ENCODE assay signal across 8 cellular contexts in genomic region chr10:44030132-44030531, GRCh38.
A peak's percentile ranks its signal among the peaks of the same experiment; 100 is the strongest.
DNase-seq lines count a peak whose midpoint lies in the region; ATAC-seq and TF ChIP-seq lines count a peak whose summit lies in the region.

No MANE protein-coding gene starts in this region.

- H3K4me3 ChIP-seq in A673 (ENCODE audit: low read depth, low read length, poor library complexity, severe bottlenecking), result no peak overlapping the region

- no peak overlapping the region for H3K4me3 Mint-ChIP-seq in activated naive CD8-positive, alpha-beta T cell treated with anti-CD3 and anti-CD28 coated beads, Interleukin-2, amount 50 U/mL, for 24 hours

- CTCF ChIA-PET in A673 (lab: Charles Lee), result no interaction called here

- no peaks in the 10 kb centered on the region for H3K9me3 Mint-ChIP-seq in activated naive CD8-positive, alpha-beta T cell treated with anti-CD3 and anti-CD28 coated beads, Interleukin-2, amount 50 U/mL, for 24 hours

- POLR2A ChIA-PET in A673 (lab: Charles Lee; ENCODE audit: low non-redundant PET), result no interaction called here

- intact Hi-C loops in A673 (cut with micrococcal nuclease; ENCODE audit: unreplicated experiment) (no loop called here), posterior vena cava (cut with DNase I) (no loop called here), head of caudate nucleus (cut with DNase I) (no loop called here)

- H3K27me3 ChIP-seq in A673 (replicated peaks; ENCODE audit: insufficient read depth, low read depth, low read length, poor library complexity), result no peaks in the 10 kb centered on the region

- no peaks in the 10 kb centered on the region for H3K36me3 ChIP-seq in A673 (ENCODE audit: insufficient read depth, low read length, poor library complexity, severe bottlenecking)

- no peak overlapping the region for H3K27ac Mint-ChIP-seq in activated naive CD8-positive, alpha-beta T cell treated with anti-CD3 and anti-CD28 coated beads, Interleukin-2, amount 50 U/mL, for 24 hours

- H3K27me3 Mint-ChIP-seq in activated naive CD8-positive, alpha-beta T cell treated with anti-CD3 and anti-CD28 coated beads, Interleukin-2, amount 50 U/mL, for 24 hours, result peaks cover 12% of the 10 kb centered on the region

- no TSS peak for BruUV-seq in A673 (replicated peaks; lab: Mats Ljungman, UMichigan)

- no peaks in the 10 kb centered on the region for H3K4me1 Mint-ChIP-seq in activated naive CD8-positive, alpha-beta T cell treated with anti-CD3 and anti-CD28 coated beads, Interleukin-2, amount 50 U/mL, for 24 hours

- DNase-seq in A673 (ENCODE audit: low spot score) (no peak), SHP77 treated with DMSO at 0.1 percent for 48 hours (lab: John Stamatoyannopoulos, UW) (no peak), posterior vena cava (ENCODE audit: low spot score) (no peak), omental fat pad (ENCODE audit: low spot score) (no peak), head of caudate nucleus (no peak)
- DNase-seq in activated naive CD8-positive, alpha-beta T cell treated with anti-CD3 and anti-CD28 coated beads, Interleukin-2, amount 50 U/mL, for 24 hours, result no peak

- no peaks in the 10 kb centered on the region for H3K9me3 ChIP-seq in A673 (ENCODE audit: low read depth, low read length, poor library complexity, severe bottlenecking)

- no peaks in the 10 kb centered on the region for H3K4me1 ChIP-seq in A673 (ENCODE audit: insufficient read depth, low read length, poor library complexity, severe bottlenecking)

- TF ChIP-seq CTCF in A673 (conservative IDR thresholded peaks at IDR 0.05; ENCODE audit: low read depth, low read length) (0 out of 2 replicates have a peak, but pooled peaks have one; percentile 13), omental fat pad (IDR thresholded peaks at IDR 0.05) (no peak)

- H3K27ac ChIP-seq in A673 (ENCODE audit: low read depth, low read length, poor library complexity, severe bottlenecking), result no peak overlapping the region

- peak; percentile 86 for ATAC-seq in GM19043 (IDR thresholded peaks at IDR 0.05; ENCODE audit: low read depth, unreplicated experiment)
- peak; percentile 96 for ATAC-seq in HG03342 (IDR thresholded peaks at IDR 0.05; ENCODE audit: unreplicated experiment)
- ATAC-seq in activated naive CD8-positive, alpha-beta T cell treated with anti-CD3 and anti-CD28 coated beads, Interleukin-2, amount 50 U/mL, for 24 hours, result peak; percentile 76
- no peak for ATAC-seq in omental fat pad (ENCODE audit: low FRiP score)

- no peaks in the 10 kb centered on the region for H3K36me3 Mint-ChIP-seq in activated naive CD8-positive, alpha-beta T cell treated with anti-CD3 and anti-CD28 coated beads, Interleukin-2, amount 50 U/mL, for 24 hours (ENCODE audit: low read depth)
